Comparison of ENCODE assay signal across 29 cellular contexts in the genomic region with DNA sequence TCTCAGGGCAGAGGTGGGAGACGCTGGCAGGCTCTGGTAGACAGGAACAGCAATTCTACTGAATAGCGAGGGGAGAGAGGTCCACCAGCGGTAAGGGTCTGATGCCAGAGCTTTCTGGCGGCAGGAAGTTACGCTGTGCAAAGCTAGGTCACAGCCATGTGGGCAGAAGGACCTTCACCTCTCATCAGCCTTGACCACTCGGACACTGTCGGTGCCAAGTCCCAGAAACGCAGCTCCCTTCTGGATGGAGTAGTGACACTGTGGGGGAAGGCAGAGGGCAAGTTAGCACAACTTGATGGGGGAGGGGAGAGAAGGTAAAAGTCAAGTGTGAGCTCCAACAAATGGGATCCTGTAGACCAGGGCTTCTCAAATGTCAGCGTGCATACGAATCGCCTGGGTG. TPM values are rescaled to one million over a fixed set of nuclear protein-coding genes. Genes with fewer than 3 reads are reported as not detected.
"Had no signal": no experiment of that assay in that cellular context is flagged by ENCODE, and none has a peak within 500 bp of the region (broad histone marks: within the 10 kb centered on the region; RNA-seq: fewer than 3 reads in every experiment).

No MANE protein-coding gene starts in this region.

- FAIRE-seq: bronchial epithelial cell, colon, frontal cortex had no signal

- H3K4me1 Mint-ChIP-seq: activated B cell treated with CpG ODN at 0.5 μM for 24 hours; central memory CD8-positive, alpha-beta T cell had no signal

- ATAC-seq: activated CD8-positive, alpha-beta memory T cell treated with anti-CD3 and anti-CD28 coated beads, Interleukin-2, amount 10 ng/mL, durations not matched to agents 7 days and 5 days; activated CD8-positive, alpha-beta T cell treated with anti-CD3 and anti-CD28 coated beads for 36 hours; activated T-cell treated with anti-CD3 and anti-CD28 coated beads, Interleukin-2, amount 50 U/mL, for 72 hours; naive thymus-derived CD8-positive, alpha-beta T cell; sciatic nerve; stimulated activated memory B cell treated with anti-CD40 and anti-IgM and Interleukin-4, amounts not matched to agents 10 μg/mL and 1 μg/mL and 100 μg/mL, for 72 hours; stimulated activated naive CD8-positive, alpha-beta T cell treated with anti-CD3 and anti-CD28 coated beads, Interleukin-15, amount 100 ng/mL, for 72 hours; T-helper 17 cell had no signal

- DNase-seq: activated B cell treated with CpG ODN at 0.5 μM for 24 hours; activated CD4-positive, alpha-beta T cell treated with anti-CD3 and anti-CD28 coated beads, Interleukin-2, amount 50 U/mL, for 1 hour; activated CD8-positive, alpha-beta T cell treated with anti-CD3 and anti-CD28 coated beads for 36 hours; activated effector memory CD4-positive, alpha-beta T cell treated with Interleukin-2 at 50 U/mL for 16 hours; activated naive CD4-positive, alpha-beta T cell treated with Interleukin-2 at 50 U/mL for 16 hours; activated T-cell treated with anti-CD3 and anti-CD28 coated beads for 4 hours; activated T-cell treated with anti-CD3 and anti-CD28 coated beads, Interleukin-2, amount 50 U/mL, for 72 hours; anterior cingulate cortex; effector CD8-positive, alpha-beta T cell; glutamatergic neuron; naive thymus-derived CD8-positive, alpha-beta T cell; occipital lobe; posterior cingulate gyrus; stimulated activated CD4-positive, alpha-beta T cell treated with anti-CD3 and anti-CD28 coated beads, Interleukin-4, amount 100 ng/mL, for 24 hours; stimulated activated naive CD8-positive, alpha-beta T cell treated with anti-CD3 and anti-CD28 coated beads, Interleukin-15, amount 100 ng/mL, for 72 hours; T-helper 17 cell; thyroid gland; upper lobe of left lung had no signal

- H3K4me3 ChIP-seq: neural progenitor cell, skin epidermis, thyroid gland, upper lobe of left lung had no signal

- H3K9me3 Mint-ChIP-seq: activated B cell treated with CpG ODN at 0.5 μM for 24 hours; activated CD8-positive, alpha-beta T cell treated with anti-CD3 and anti-CD28 coated beads for 36 hours; activated T-cell treated with anti-CD3 and anti-CD28 coated beads, Interleukin-2, amount 50 U/mL, for 72 hours; central memory CD8-positive, alpha-beta T cell; naive thymus-derived CD8-positive, alpha-beta T cell; neural progenitor cell; stimulated activated memory B cell treated with anti-CD40 and anti-IgM and Interleukin-4, amounts not matched to agents 10 μg/mL and 1 μg/mL and 100 μg/mL, for 72 hours; stimulated activated naive CD8-positive, alpha-beta T cell treated with anti-CD3 and anti-CD28 coated beads, Interleukin-15, amount 100 ng/mL, for 72 hours had no signal

- H3K27ac Mint-ChIP-seq: activated B cell treated with CpG ODN at 0.5 μM for 24 hours; activated CD8-positive, alpha-beta memory T cell treated with anti-CD3 and anti-CD28 coated beads, Interleukin-2, amount 10 ng/mL, durations not matched to agents 7 days and 5 days; activated CD8-positive, alpha-beta T cell treated with anti-CD3 and anti-CD28 coated beads for 36 hours; activated naive CD8-positive, alpha-beta T cell; activated T-cell treated with anti-CD3 and anti-CD28 coated beads, Interleukin-2, amount 50 U/mL, for 72 hours; neural progenitor cell; stimulated activated memory B cell treated with anti-CD40 and anti-IgM and Interleukin-4, amounts not matched to agents 10 μg/mL and 1 μg/mL and 100 μg/mL, for 72 hours; T-helper 17 cell had no signal

- H3K27me3 ChIP-seq: thyroid gland, upper lobe of left lung had no signal

- H3K27ac ChIP-seq: neural progenitor cell, skin epidermis, thyroid gland, upper lobe of left lung had no signal

- H3K27me3 Mint-ChIP-seq: activated B cell treated with CpG ODN at 0.5 μM for 24 hours; activated CD8-positive, alpha-beta memory T cell treated with anti-CD3 and anti-CD28 coated beads, Interleukin-2, amount 10 ng/mL, durations not matched to agents 7 days and 5 days; activated CD8-positive, alpha-beta T cell treated with anti-CD3 and anti-CD28 coated beads for 36 hours; activated naive CD8-positive, alpha-beta T cell; central memory CD8-positive, alpha-beta T cell; naive thymus-derived CD8-positive, alpha-beta T cell; stimulated activated memory B cell treated with anti-CD40 and anti-IgM and Interleukin-4, amounts not matched to agents 10 μg/mL and 1 μg/mL and 100 μg/mL, for 72 hours; stimulated activated naive CD8-positive, alpha-beta T cell treated with anti-CD3 and anti-CD28 coated beads, Interleukin-15, amount 100 ng/mL, for 72 hours; T-helper 17 cell had no signal

- H3K4me3 Mint-ChIP-seq: activated B cell treated with CpG ODN at 0.5 μM for 24 hours; activated CD8-positive, alpha-beta memory T cell treated with anti-CD3 and anti-CD28 coated beads, Interleukin-2, amount 10 ng/mL, durations not matched to agents 7 days and 5 days; activated CD8-positive, alpha-beta T cell treated with anti-CD3 and anti-CD28 coated beads for 36 hours; activated naive CD8-positive, alpha-beta T cell; activated T-cell treated with anti-CD3 and anti-CD28 coated beads, Interleukin-2, amount 50 U/mL, for 72 hours; central memory CD8-positive, alpha-beta T cell; naive thymus-derived CD8-positive, alpha-beta T cell; neural progenitor cell; stimulated activated memory B cell treated with anti-CD40 and anti-IgM and Interleukin-4, amounts not matched to agents 10 μg/mL and 1 μg/mL and 100 μg/mL, for 72 hours; stimulated activated naive CD8-positive, alpha-beta T cell treated with anti-CD3 and anti-CD28 coated beads, Interleukin-15, amount 100 ng/mL, for 72 hours; T-helper 17 cell had no signal

- H3K4me2 ChIP-seq: neural progenitor cell had no signal

- H3K4me1 ChIP-seq: thyroid gland had no signal

- H3K9me3 ChIP-seq: thyroid gland, upper lobe of left lung had no signal

- H3K36me3 ChIP-seq: neural progenitor cell had no signal

RNA-seq across cellular contexts. Expression of a gene that starts 36.8 kb away (rescaled TPM):
- total RNA-seq: dermis microvascular lymphatic vessel endothelial cell, frontal cortex, occipital lobe had no signal
